In genomic region chr16:64440421-64440831, GRCh38 we compare ENCODE assay signal across 8 cellular contexts.
A peak's percentile ranks its signal among the peaks of the same experiment; 100 is the strongest.
DNase-seq lines count a peak whose midpoint lies in the region; ATAC-seq lines count a peak whose summit lies in the region.

No MANE protein-coding gene starts in this region.

- intact Hi-C loops in left ventricle myocardium superior (cut with micrococcal nuclease), result no loop called here
- intact Hi-C loops in Right ventricle myocardium inferior (cut with DNase I), result no loop called here

- DNase-seq in left ventricle myocardium superior, result no peak
- DNase-seq in Right ventricle myocardium inferior (ENCODE audit: missing footprints), result no peak
- peak; percentile 92 for DNase-seq in amniotic stem cell (lab: John Stamatoyannopoulos, UW)
- peak; percentile 79 for DNase-seq in left kidney (ENCODE audit: low read depth, low spot score)
- no peak for DNase-seq in D341Med (ENCODE audit: low spot score)
- DNase-seq in GM19238 (ENCODE audit: insufficient read length, low spot score), result no peak
- no peak for DNase-seq in NCI-H345 (lab: John Stamatoyannopoulos, UW)

- ATAC-seq in left ventricle myocardium superior, result peak; percentile 75
- no peak for ATAC-seq in Right ventricle myocardium inferior
- ATAC-seq in HG03175 (IDR thresholded peaks at IDR 0.05; ENCODE audit: unreplicated experiment), result no peak

Comparison
In these comparisons a context has a peak if more than half of its experiments do, and no peak if none do; other contexts are left out.
1. DNase-seq: peak in amniotic stem cell (single experiment) and left kidney (single experiment); none in left ventricle myocardium superior (single experiment), Right ventricle myocardium inferior (single experiment), D341Med (single experiment), GM19238 (single experiment) and NCI-H345 (single experiment).